ENCODE assay signal across 8 cellular contexts in genomic region chr22:46577361-46578249, GRCh38. TPM values are rescaled to one million over a fixed set of nuclear protein-coding genes. Genes with fewer than 3 reads are reported as not detected.
DNase-seq lines count a peak whose midpoint lies in the region; ATAC-seq and TF ChIP-seq lines count a peak whose summit lies in the region.

No MANE protein-coding gene starts in this region.

- H3K27me3 ChIP-seq in esophagus (ENCODE audit: control insufficient read depth in 1 of 2, insufficient read depth in 2 of 2, low read length in 2 of 2): no peaks in the 10 kb centered on the region

- peaks cover 19 to 40% of the 10 kb centered on the region in 2 donors for H3K4me1 ChIP-seq in esophagus (ENCODE audit: control insufficient read depth in 2 of 2, insufficient read depth in 2 of 2, low read length in 1 of 2)

- peak overlapping the region; percentile 97 for H3K4me3 Mint-ChIP-seq in activated CD4-positive, alpha-beta T cell treated with anti-CD3 and anti-CD28 coated beads, Interleukin-2, amount 10 ng/mL, durations not matched to agents 24 days and 14 days
- H3K4me3 Mint-ChIP-seq in T-helper 17 cell: peak overlapping the region; percentile 94

- no peaks in the 10 kb centered on the region for H3K36me3 ChIP-seq in esophagus (ENCODE audit: control insufficient read depth in 2 of 2, insufficient read depth in 2 of 2, low read length in 1 of 2)

- intact Hi-C loops in activated CD4-positive, alpha-beta T cell treated with anti-CD3 and anti-CD28 coated beads, Interleukin-2, amount 10 ng/mL, durations not matched to agents 24 days and 14 days (cut with micrococcal nuclease): loop anchor here (2.0 to 5.0 kb wide), 2 partner anchors 35 to 97 kb away; no protein-coding TSS in a partner anchor

- no peak for TF ChIP-seq CTCF in omental fat pad (IDR thresholded peaks at IDR 0.05)

- H3K36me3 Mint-ChIP-seq in activated CD4-positive, alpha-beta T cell treated with anti-CD3 and anti-CD28 coated beads, Interleukin-2, amount 10 ng/mL, durations not matched to agents 24 days and 14 days (ENCODE audit: low read depth): peaks cover 4% of the 10 kb centered on the region
- peaks cover 2% of the 10 kb centered on the region for H3K36me3 Mint-ChIP-seq in T-helper 17 cell (ENCODE audit: low read depth)

- DNase-seq in activated CD4-positive, alpha-beta T cell treated with anti-CD3 and anti-CD28 coated beads, Interleukin-2, amount 10 ng/mL, durations not matched to agents 24 days and 14 days: peak; percentile 70
- no peak for DNase-seq in activated CD4-positive, alpha-beta T cell treated with anti-CD3 and anti-CD28 coated beads for 1 hour
- no peak for DNase-seq in T-helper 17 cell
- DNase-seq in omental fat pad (ENCODE audit: low spot score): no peak
- DNase-seq in foreskin melanocyte: no peak
- DNase-seq in NCI-H1092 treated with DMSO at 0.1 percent for 48 hours (lab: John Stamatoyannopoulos, UW): no peak

- H3K9me3 Mint-ChIP-seq in activated CD4-positive, alpha-beta T cell treated with anti-CD3 and anti-CD28 coated beads, Interleukin-2, amount 10 ng/mL, durations not matched to agents 24 days and 14 days: no peaks in the 10 kb centered on the region

- H3K4me3 ChIP-seq in esophagus (ENCODE audit: low read depth in 1 of 2, low read length in 2 of 2): peak overlapping the region; percentile 65 to 72

- peak overlapping the region; percentile 95 for H3K27ac Mint-ChIP-seq in activated CD4-positive, alpha-beta T cell treated with anti-CD3 and anti-CD28 coated beads, Interleukin-2, amount 10 ng/mL, durations not matched to agents 24 days and 14 days
- peak overlapping the region; percentile 86 for H3K27ac Mint-ChIP-seq in T-helper 17 cell

- peak overlapping the region; percentile 72 to 79 for H3K27ac ChIP-seq in esophagus (ENCODE audit: low read depth in 2 of 2, low read length in 1 of 2)

- peaks cover 49% of the 10 kb centered on the region for H3K4me1 Mint-ChIP-seq in activated CD4-positive, alpha-beta T cell treated with anti-CD3 and anti-CD28 coated beads, Interleukin-2, amount 10 ng/mL, durations not matched to agents 24 days and 14 days
- peaks cover 21% of the 10 kb centered on the region for H3K4me1 Mint-ChIP-seq in T-helper 17 cell

- H3K9me3 ChIP-seq in T-helper 17 cell (ENCODE audit: control insufficient read depth, low read length, poor library complexity, severe bottlenecking) (no peaks in the 10 kb centered on the region), esophagus (ENCODE audit: control insufficient read depth in 2 of 2, insufficient read depth in 1 of 2, low read depth in 1 of 2, low read length in 1 of 2) (no peaks in the 10 kb centered on the region)

- H3K27me3 Mint-ChIP-seq in activated CD4-positive, alpha-beta T cell treated with anti-CD3 and anti-CD28 coated beads, Interleukin-2, amount 10 ng/mL, durations not matched to agents 24 days and 14 days: no peaks in the 10 kb centered on the region
- H3K27me3 Mint-ChIP-seq in T-helper 17 cell: no peaks in the 10 kb centered on the region

- WGBS in esophagus, 2 donors: 3 to 5% methylated on average over 20 to 67 of the region's 67 CpGs

- ATAC-seq in T-helper 17 cell (peak; percentile 30), omental fat pad (ENCODE audit: low FRiP score) (peak; percentile 15), GM21526 (IDR thresholded peaks at IDR 0.05; ENCODE audit: low FRiP score, unreplicated experiment) (no peak)

RNA-seq across cellular contexts. Expression of gene CELSR1, which starts 40.2 kb away (rescaled TPM):
- 0.36 and 0.37 TPM in 2 replicates for total RNA-seq in activated CD4-positive, alpha-beta T cell treated with anti-CD3 and anti-CD28 coated beads, Interleukin-2, amount 10 ng/mL, durations not matched to agents 24 days and 14 days
- total RNA-seq in T-helper 17 cell (1 to 10 TPM; 3.0 to 6.0 TPM), omental fat pad (1 to 10 TPM; 1.3 to 5.9 (median 2.7) TPM)
- polyA plus RNA-seq in esophagus: 10 to 100 TPM; 19.8 to 34.8 TPM

RNA-seq across cellular contexts. Expression of gene GRAMD4, which starts 42.6 kb away (rescaled TPM):
- 63.8 and 66.1 TPM in 2 replicates for total RNA-seq in activated CD4-positive, alpha-beta T cell treated with anti-CD3 and anti-CD28 coated beads, Interleukin-2, amount 10 ng/mL, durations not matched to agents 24 days and 14 days
- 10 to 100 TPM; 14.2 to 14.5 TPM for total RNA-seq in T-helper 17 cell
- polyA plus RNA-seq in esophagus: 10 to 100 TPM; 15.6 to 18.0 TPM
- 10 to 100 TPM; 19.1 to 25.4 (median 19.5) TPM for total RNA-seq in omental fat pad
